In the genomic region with DNA sequence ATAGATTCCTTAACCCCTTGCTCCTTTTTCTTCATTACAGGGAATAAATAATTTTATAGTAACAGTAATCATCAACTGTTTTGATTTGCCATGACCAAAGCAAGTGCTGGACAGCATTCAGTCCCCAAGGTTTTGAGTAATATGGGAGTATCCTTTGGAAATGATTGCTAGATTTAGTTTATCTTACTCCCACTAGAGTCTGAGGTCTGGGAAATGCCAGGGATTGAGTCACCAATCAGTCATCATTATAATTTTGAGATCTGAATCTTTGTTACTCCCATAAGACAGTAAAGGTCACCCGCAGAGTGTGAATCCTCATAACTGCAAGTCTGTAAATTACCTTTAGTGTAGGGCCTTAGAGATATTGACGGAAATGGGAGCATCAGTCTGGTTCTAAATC, we compare ENCODE assay signal across 20 cellular contexts.
DNase-seq lines count a peak whose midpoint lies in the region; FAIRE-seq and TF ChIP-seq lines count a peak whose summit lies in the region.
"Had no signal": no experiment of that assay in that cellular context is flagged by ENCODE, and none has a peak within 500 bp of the region (broad histone marks: within the 10 kb centered on the region; RNA-seq: fewer than 3 reads in every experiment).

No MANE protein-coding gene starts in this region.

- no peak for TF ChIP-seq CTCF in bronchial epithelial cell (IDR thresholded peaks at IDR 0.05; ENCODE audit: insufficient read depth, low read length, severe bottlenecking)

- DNase-seq in ELR (ENCODE audit: low read depth): peak; percentile 62
- peak; percentile 39 for DNase-seq in RCC 7860 (ENCODE audit: low spot score)
- DNase-seq in bronchial epithelial cell (ENCODE audit: low read depth): peak; percentile 41
- peak; percentile 90 for DNase-seq in kidney glomerular epithelial cell (lab: John Stamatoyannopoulos, UW)
- DNase-seq in NCI-H82 treated with DMSO at 0.1 percent for 48 hours (lab: John Stamatoyannopoulos, UW; ENCODE audit: unreplicated experiment): no peak
- DNase-seq in LoVo (ENCODE audit: low spot score): no peak
- no peak for DNase-seq in NCI-H1105 treated with DMSO at 0.1 percent for 48 hours (lab: John Stamatoyannopoulos, UW)
- no peak for DNase-seq in NCI-H524 (lab: John Stamatoyannopoulos, UW)
- DNase-seq: activated CD4-positive, CD25-positive, alpha-beta regulatory T cell treated with anti-CD3 and anti-CD28 coated beads, Interleukin-2, amount 50 U/mL, for 72 hours; activated CD8-positive, alpha-beta T cell treated with anti-CD3 and anti-CD28 coated beads for 36 hours; C1 segment of cervical spinal cord; Calu3; kidney; NCI-H1417; NCI-H524 treated with DMSO at 0.1 percent for 48 hours; stimulated activated CD4-positive, alpha-beta T cell treated with anti-CD3 and anti-CD28 coated beads, Interleukin-2, amount 100 ng/mL, for 48 hours; stimulated activated naive B cell treated with anti-CD40 and anti-IgM and Interleukin-4, amounts not matched to agents 10 μg/mL and 1 μg/mL and 100 μg/mL, for 72 hours; SW 1271; testis had no signal

- H3K36me3 ChIP-seq in bronchial epithelial cell (ENCODE audit: control insufficient read depth, insufficient read depth, low read length): no peaks in the 10 kb centered on the region

- no peak for FAIRE-seq in RCC 7860 (lab: Jason Lieb, UNC)
- no peak for FAIRE-seq in bronchial epithelial cell (lab: Jason Lieb, UNC)
- FAIRE-seq: GM18507, kidney had no signal

- no peak overlapping the region for H3K4me3 ChIP-seq in bronchial epithelial cell (ENCODE audit: low read depth, low read length)
- H3K4me3 ChIP-seq: testis had no signal

- no peaks in the 10 kb centered on the region for H3K27me3 ChIP-seq in bronchial epithelial cell (ENCODE audit: control insufficient read depth, insufficient read depth, low read length)
- H3K27me3 ChIP-seq: testis had no signal

Comparison
In these comparisons a context has a peak if more than half of its experiments do, and no peak if none do; other contexts are left out.
1. DNase-seq: peak in ELR (single experiment), RCC 7860 (single experiment), bronchial epithelial cell (single experiment) and kidney glomerular epithelial cell (single experiment); none in NCI-H82 treated with DMSO at 0.1 percent for 48 hours (single experiment), LoVo (single experiment), NCI-H1105 treated with DMSO at 0.1 percent for 48 hours (single experiment) and NCI-H524 (0 of 2).